ENCODE assay signal across 8 cellular contexts in genomic region chr12:117025481-117026151, GRCh38.
DNase-seq lines count a peak whose midpoint lies in the region; ATAC-seq and TF ChIP-seq lines count a peak whose summit lies in the region.

No MANE protein-coding gene starts in this region.

- H2AFZ ChIP-seq in Karpas-422 (ENCODE audit: low read length) (no peak overlapping the region), osteoblast (ENCODE audit: low read length) (no peak overlapping the region)

- in situ Hi-C loops in ACHN (cut with HindIII; ENCODE audit: low pct_ligation_motif_present, low pct_unique_long_range_greater_than_20kb, low sequenced_read_pairs), result no loop called here

- H3K27me3 Mint-ChIP-seq in activated naive CD4-positive, alpha-beta T cell treated with anti-CD3 and anti-CD28 coated beads, Interleukin-2, amount 10 ng/mL, durations not matched to agents 7 days and 5 days, result no peaks in the 10 kb centered on the region

- H3K4me3 ChIP-seq in Karpas-422 (ENCODE audit: low read length) (no peak overlapping the region), osteoblast (ENCODE audit: insufficient read depth, low read length) (no peak overlapping the region)

- CTCF ChIA-PET in activated naive CD4-positive, alpha-beta T cell treated with anti-CD3 and anti-CD28 coated beads, Interleukin-2, amount 10 ng/mL, durations not matched to agents 7 days and 5 days (lab: Charles Lee), result interaction anchor here (0.6 to 8.8 kb wide), 21 partner anchors 9 to 322 kb away, joined by 3 to 103 read pairs (median 4); no protein-coding TSS in a partner anchor

- H3K79me2 ChIP-seq in Karpas-422 (ENCODE audit: low read length) (peaks cover 3% of the 10 kb centered on the region; the same call in 1 of the 2 replicates), osteoblast (ENCODE audit: insufficient read depth, low read length) (no peaks in the 10 kb centered on the region)

- DNase-seq in ACHN, result peak; percentile 84
- DNase-seq in Karpas-422, result peak; percentile 84
- DNase-seq in RKO (ENCODE audit: low spot score), result peak; percentile 79
- peak; percentile 60 for DNase-seq in activated naive CD4-positive, alpha-beta T cell treated with anti-CD3 and anti-CD28 coated beads, Interleukin-2, amount 10 ng/mL, durations not matched to agents 7 days and 5 days
- peak; percentile 75 for DNase-seq in germinal center (ENCODE audit: low spot score)
- peak; percentile 97 for DNase-seq in osteoblast (ENCODE audit: insufficient read length, low spot score, missing footprints)

- H3K9me2 ChIP-seq in Karpas-422 (replicated peaks; ENCODE audit: insufficient read depth, low read length), result no peaks in the 10 kb centered on the region

- H3K27me3 ChIP-seq in Karpas-422 (ENCODE audit: low read length) (no peaks in the 10 kb centered on the region), osteoblast (ENCODE audit: insufficient read depth, low read length) (no peaks in the 10 kb centered on the region)

- H3K36me3 Mint-ChIP-seq in activated naive CD4-positive, alpha-beta T cell treated with anti-CD3 and anti-CD28 coated beads, Interleukin-2, amount 10 ng/mL, durations not matched to agents 7 days and 5 days, result peaks cover 18% of the 10 kb centered on the region

- no peak overlapping the region for H3K4me2 ChIP-seq in Karpas-422 (ENCODE audit: low read depth, low read length, poor library complexity, severe bottlenecking)
- no peak overlapping the region for H3K4me2 ChIP-seq in osteoblast (ENCODE audit: insufficient read depth, low read length)

- H3K4me1 Mint-ChIP-seq in activated naive CD4-positive, alpha-beta T cell treated with anti-CD3 and anti-CD28 coated beads, Interleukin-2, amount 10 ng/mL, durations not matched to agents 7 days and 5 days, result peaks cover 2% of the 10 kb centered on the region

- no peaks in the 10 kb centered on the region for H3K9me3 Mint-ChIP-seq in activated naive CD4-positive, alpha-beta T cell treated with anti-CD3 and anti-CD28 coated beads, Interleukin-2, amount 10 ng/mL, durations not matched to agents 7 days and 5 days

- peak overlapping the region; percentile 23; the same call in 1 of the 2 replicates for H3K9ac ChIP-seq in Karpas-422 (ENCODE audit: low read length)

- no peak overlapping the region for H3K27ac Mint-ChIP-seq in activated naive CD4-positive, alpha-beta T cell treated with anti-CD3 and anti-CD28 coated beads, Interleukin-2, amount 10 ng/mL, durations not matched to agents 7 days and 5 days

- H3K4me1 ChIP-seq in Karpas-422 (ENCODE audit: low read length), result peaks cover 45% of the 10 kb centered on the region
- H3K4me1 ChIP-seq in osteoblast (ENCODE audit: insufficient read depth, low read length), result no peaks in the 10 kb centered on the region

- no peak overlapping the region for H3K4me3 Mint-ChIP-seq in activated naive CD4-positive, alpha-beta T cell treated with anti-CD3 and anti-CD28 coated beads, Interleukin-2, amount 10 ng/mL, durations not matched to agents 7 days and 5 days

- H3K9me3 ChIP-seq in Karpas-422 (ENCODE audit: low read length) (no peaks in the 10 kb centered on the region), osteoblast (ENCODE audit: low read depth, low read length) (no peaks in the 10 kb centered on the region)

- peak overlapping the region; percentile 72 for H3K27ac ChIP-seq in Karpas-422 (ENCODE audit: low read length)
- no peak overlapping the region for H3K27ac ChIP-seq in osteoblast (ENCODE audit: low read depth, low read length)

- no peaks in the 10 kb centered on the region for H4K20me1 ChIP-seq in Karpas-422 (ENCODE audit: insufficient read depth, low read depth, low read length)
- H4K20me1 ChIP-seq in osteoblast (ENCODE audit: insufficient read depth, low read length), result peaks cover 9% of the 10 kb centered on the region

- ATAC-seq in GM18498 (IDR thresholded peaks at IDR 0.05; ENCODE audit: unreplicated experiment) (peak; percentile 76), GM21737 (IDR thresholded peaks at IDR 0.05; ENCODE audit: unreplicated experiment) (no peak)

- peaks cover 58% of the 10 kb centered on the region for H3K36me3 ChIP-seq in Karpas-422 (ENCODE audit: insufficient read depth, low read length)
- H3K36me3 ChIP-seq in osteoblast (ENCODE audit: insufficient read depth, low read length), result peaks cover 60% of the 10 kb centered on the region

- peak; percentile 87 for TF ChIP-seq CTCF in osteoblast (IDR thresholded peaks at IDR 0.05; ENCODE audit: extremely low read depth, low read depth, low read length)
